Comparison of ENCODE assay signal across 6 cellular contexts in genomic region chr2:1930376-1930775, GRCh38.
"Had no signal": no experiment of that assay in that cellular context is flagged by ENCODE, and none has a peak within 500 bp of the region (broad histone marks: within the 10 kb centered on the region; RNA-seq: fewer than 3 reads in every experiment).

No MANE protein-coding gene starts in this region.

- H3K4me3 ChIP-seq: GM23338 had no signal

- DNase-seq: H9, HCEC 1CT, IMR-90, KBM-7 had no signal

- H3K27ac Mint-ChIP-seq: GM23338, H9 had no signal

- H3K4me2 ChIP-seq: GM23338 had no signal

- H3K9me3 Mint-ChIP-seq: GM23338, H9 had no signal

- H2AFZ ChIP-seq: GM23338 had no signal

- H3K4me3 Mint-ChIP-seq: GM23338, H9 had no signal

- H3K27ac ChIP-seq: HL-60 had no signal
